Comparison of ENCODE assay signal across 35 cellular contexts in genomic region chr3:86856711-86857110, GRCh38.
"Had no signal": no experiment of that assay in that cellular context is flagged by ENCODE, and none has a peak within 500 bp of the region (broad histone marks: within the 10 kb centered on the region; RNA-seq: fewer than 3 reads in every experiment).

No MANE protein-coding gene starts in this region.

- H3K4me3 Mint-ChIP-seq: activated naive CD4-positive, alpha-beta T cell treated with anti-CD3 and anti-CD28 coated beads for 36 hours; activated naive CD4-positive, alpha-beta T cell treated with anti-CD3 and anti-CD28 coated beads, Interleukin-2, amount 10 ng/mL, durations not matched to agents 7 days and 5 days; activated naive CD4-positive, alpha-beta T cell treated with anti-CD3 and anti-CD28 coated beads, Interleukin-2, amount 50 U/mL, for 24 hours; activated naive CD8-positive, alpha-beta T cell; activated naive CD8-positive, alpha-beta T cell treated with anti-CD3 and anti-CD28 coated beads for 36 hours; activated naive CD8-positive, alpha-beta T cell treated with anti-CD3 and anti-CD28 coated beads, Interleukin-2, amount 10 ng/mL, durations not matched to agents 7 days and 5 days; activated naive CD8-positive, alpha-beta T cell treated with anti-CD3 and anti-CD28 coated beads, Interleukin-2, amount 50 U/mL, for 24 hours; activated T-cell treated with anti-CD3 and anti-CD28 coated beads, Interleukin-2, amount 50 U/mL, for 24 hours; activated T-cell treated with anti-CD3 and anti-CD28 coated beads, Interleukin-2, amount 50 U/mL, for 4 hours; activated T-cell treated with anti-CD3 and anti-CD28 coated beads, Interleukin-2, amount 50 U/mL, for 72 hours; activated T-helper 1 cell treated with anti-CD3 and anti-CD28 coated beads, Interleukin-12 subunit alpha, Interleukin-12 subunit beta, Interleukin-2, Interleukin-4 antibody, amounts not matched to agents 30 ng/mL and 10 ng/mL and 1 ng/mL, durations not matched to agents 14 hours and 24 hours and 36 hours; activated T-helper 17 cell treated with anti-CD3 and anti-CD28 coated beads, Interleukin-2, amount 50 U/mL, for 72 hours; brain; central memory CD8-positive, alpha-beta T cell had no signal

- H3K27me3 Mint-ChIP-seq: activated naive CD4-positive, alpha-beta T cell treated with anti-CD3 and anti-CD28 coated beads, Interleukin-2, amount 10 ng/mL, durations not matched to agents 7 days and 5 days; activated naive CD4-positive, alpha-beta T cell treated with anti-CD3 and anti-CD28 coated beads, Interleukin-2, amount 50 U/mL, for 24 hours; activated naive CD8-positive, alpha-beta T cell; activated naive CD8-positive, alpha-beta T cell treated with anti-CD3 and anti-CD28 coated beads for 36 hours; activated naive CD8-positive, alpha-beta T cell treated with anti-CD3 and anti-CD28 coated beads, Interleukin-2, amount 10 ng/mL, durations not matched to agents 7 days and 5 days; activated naive CD8-positive, alpha-beta T cell treated with anti-CD3 and anti-CD28 coated beads, Interleukin-2, amount 50 U/mL, for 24 hours; activated T-cell treated with anti-CD3 and anti-CD28 coated beads, Interleukin-2, amount 50 U/mL, for 24 hours; activated T-helper 17 cell treated with anti-CD3 and anti-CD28 coated beads, Interleukin-2, amount 50 U/mL, for 72 hours; brain; central memory CD8-positive, alpha-beta T cell had no signal

- H3K4me1 Mint-ChIP-seq: activated naive CD4-positive, alpha-beta T cell treated with anti-CD3 and anti-CD28 coated beads, Interleukin-2, amount 10 ng/mL, durations not matched to agents 7 days and 5 days; activated naive CD4-positive, alpha-beta T cell treated with anti-CD3 and anti-CD28 coated beads, Interleukin-2, amount 50 U/mL, for 24 hours; activated naive CD8-positive, alpha-beta T cell treated with anti-CD3 and anti-CD28 coated beads for 36 hours; activated naive CD8-positive, alpha-beta T cell treated with anti-CD3 and anti-CD28 coated beads, Interleukin-2, amount 10 ng/mL, durations not matched to agents 7 days and 5 days; activated naive CD8-positive, alpha-beta T cell treated with anti-CD3 and anti-CD28 coated beads, Interleukin-2, amount 50 U/mL, for 24 hours; activated T-helper 17 cell treated with anti-CD3 and anti-CD28 coated beads, Interleukin-2, amount 50 U/mL, for 72 hours; central memory CD8-positive, alpha-beta T cell had no signal

- DNase-seq: activated effector memory CD4-positive, alpha-beta T cell treated with anti-CD3 and anti-CD28 coated beads, Interleukin-2, amount 50 U/mL, for 16 hours; activated effector memory CD4-positive, alpha-beta T cell treated with Interleukin-2 at 50 U/mL for 16 hours; activated gamma-delta T cell; activated gamma-delta T cell treated with Interleukin-2 at 50 U/mL for 16 hours; activated naive CD4-positive, alpha-beta T cell; activated naive CD4-positive, alpha-beta T cell treated with anti-CD3 and anti-CD28 coated beads for 36 hours; activated naive CD4-positive, alpha-beta T cell treated with anti-CD3 and anti-CD28 coated beads, Interleukin-2, amount 10 ng/mL, durations not matched to agents 7 days and 5 days; activated naive CD4-positive, alpha-beta T cell treated with anti-CD3 and anti-CD28 coated beads, Interleukin-2, amount 50 U/mL, for 16 hours; activated naive CD4-positive, alpha-beta T cell treated with Interleukin-2 at 50 U/mL for 16 hours; activated naive CD8-positive, alpha-beta T cell treated with anti-CD3 and anti-CD28 coated beads for 36 hours; activated naive CD8-positive, alpha-beta T cell treated with anti-CD3 and anti-CD28 coated beads, Interleukin-2, amount 10 ng/mL, durations not matched to agents 7 days and 5 days; activated naive CD8-positive, alpha-beta T cell treated with anti-CD3 and anti-CD28 coated beads, Interleukin-2, amount 50 U/mL, for 24 hours; activated T-cell treated with anti-CD3 and anti-CD28 coated beads, Interleukin-2, amount 50 U/mL, for 1 hour; activated T-cell treated with anti-CD3 and anti-CD28 coated beads, Interleukin-2, amount 50 U/mL, for 24 hours; activated T-cell treated with anti-CD3 and anti-CD28 coated beads, Interleukin-2, amount 50 U/mL, for 4 hours; activated T-cell treated with anti-CD3 and anti-CD28 coated beads, Interleukin-2, amount 50 U/mL, for 48 hours; activated T-cell treated with anti-CD3 and anti-CD28 coated beads, Interleukin-2, amount 50 U/mL, for 72 hours; adrenal gland; amniotic stem cell; amygdala; anterior cingulate cortex; aorta; body of pancreas; brain microvascular endothelial cell; caudate nucleus; central memory CD4-positive, alpha-beta T cell; cerebellar nuclear complex had no signal

- H3K9me3 Mint-ChIP-seq: activated naive CD4-positive, alpha-beta T cell treated with anti-CD3 and anti-CD28 coated beads for 36 hours; activated naive CD8-positive, alpha-beta T cell treated with anti-CD3 and anti-CD28 coated beads for 36 hours; activated naive CD8-positive, alpha-beta T cell treated with anti-CD3 and anti-CD28 coated beads, Interleukin-2, amount 10 ng/mL, durations not matched to agents 7 days and 5 days; activated T-cell treated with anti-CD3 and anti-CD28 coated beads, Interleukin-2, amount 50 U/mL, for 4 hours; activated T-cell treated with anti-CD3 and anti-CD28 coated beads, Interleukin-2, amount 50 U/mL, for 72 hours; activated T-helper 1 cell treated with anti-CD3 and anti-CD28 coated beads, Interleukin-12 subunit alpha, Interleukin-12 subunit beta, Interleukin-2, Interleukin-4 antibody, amounts not matched to agents 30 ng/mL and 10 ng/mL and 1 ng/mL, durations not matched to agents 14 hours and 24 hours and 36 hours; activated T-helper 17 cell treated with anti-CD3 and anti-CD28 coated beads, Interleukin-2, amount 50 U/mL, for 72 hours; activated T-helper 2 cell treated with anti-CD3 and anti-CD28 coated beads, Interferon-gamma antibody, Interleukin-2, Interleukin-4, amounts not matched to agents 10 μg/mL and 5 μg/mL and 100 μg/mL, durations not matched to agents 14 hours and 24 hours and 36 hours; brain; central memory CD8-positive, alpha-beta T cell had no signal

- H3K27ac Mint-ChIP-seq: activated naive CD4-positive, alpha-beta T cell treated with anti-CD3 and anti-CD28 coated beads for 36 hours; activated naive CD4-positive, alpha-beta T cell treated with anti-CD3 and anti-CD28 coated beads, Interleukin-2, amount 10 ng/mL, durations not matched to agents 7 days and 5 days; activated naive CD4-positive, alpha-beta T cell treated with anti-CD3 and anti-CD28 coated beads, Interleukin-2, amount 50 U/mL, for 24 hours; activated naive CD4-positive, alpha-beta T cell treated with anti-CD3 and anti-CD28 coated beads, Interleukin-2, amount 50 U/mL, for 72 hours; activated naive CD8-positive, alpha-beta T cell; activated naive CD8-positive, alpha-beta T cell treated with anti-CD3 and anti-CD28 coated beads for 36 hours; activated naive CD8-positive, alpha-beta T cell treated with anti-CD3 and anti-CD28 coated beads, Interleukin-2, amount 10 ng/mL, durations not matched to agents 7 days and 5 days; activated naive CD8-positive, alpha-beta T cell treated with anti-CD3 and anti-CD28 coated beads, Interleukin-2, amount 50 U/mL, for 24 hours; activated T-cell treated with anti-CD3 and anti-CD28 coated beads, Interleukin-2, amount 50 U/mL, for 24 hours; activated T-cell treated with anti-CD3 and anti-CD28 coated beads, Interleukin-2, amount 50 U/mL, for 72 hours; activated T-helper 1 cell treated with anti-CD3 and anti-CD28 coated beads, Interleukin-12 subunit alpha, Interleukin-12 subunit beta, Interleukin-2, Interleukin-4 antibody, amounts not matched to agents 30 ng/mL and 10 ng/mL and 1 ng/mL, durations not matched to agents 14 hours and 24 hours and 36 hours; activated T-helper 17 cell treated with anti-CD3 and anti-CD28 coated beads, Interleukin-2, amount 50 U/mL, for 72 hours; activated T-helper 2 cell treated with anti-CD3 and anti-CD28 coated beads, Interferon-gamma antibody, Interleukin-2, Interleukin-4, amounts not matched to agents 10 μg/mL and 5 μg/mL and 100 μg/mL, durations not matched to agents 14 hours and 24 hours and 36 hours had no signal

- H3K36me3 Mint-ChIP-seq: activated naive CD4-positive, alpha-beta T cell treated with anti-CD3 and anti-CD28 coated beads, Interleukin-2, amount 10 ng/mL, durations not matched to agents 7 days and 5 days; activated naive CD4-positive, alpha-beta T cell treated with anti-CD3 and anti-CD28 coated beads, Interleukin-2, amount 50 U/mL, for 24 hours; activated naive CD4-positive, alpha-beta T cell treated with anti-CD3 and anti-CD28 coated beads, Interleukin-2, amount 50 U/mL, for 72 hours; activated naive CD8-positive, alpha-beta T cell; activated naive CD8-positive, alpha-beta T cell treated with anti-CD3 and anti-CD28 coated beads for 36 hours; activated naive CD8-positive, alpha-beta T cell treated with anti-CD3 and anti-CD28 coated beads, Interleukin-2, amount 10 ng/mL, durations not matched to agents 7 days and 5 days; brain had no signal
